Comparison of ENCODE assay signal across 21 cellular contexts in the genomic region with DNA sequence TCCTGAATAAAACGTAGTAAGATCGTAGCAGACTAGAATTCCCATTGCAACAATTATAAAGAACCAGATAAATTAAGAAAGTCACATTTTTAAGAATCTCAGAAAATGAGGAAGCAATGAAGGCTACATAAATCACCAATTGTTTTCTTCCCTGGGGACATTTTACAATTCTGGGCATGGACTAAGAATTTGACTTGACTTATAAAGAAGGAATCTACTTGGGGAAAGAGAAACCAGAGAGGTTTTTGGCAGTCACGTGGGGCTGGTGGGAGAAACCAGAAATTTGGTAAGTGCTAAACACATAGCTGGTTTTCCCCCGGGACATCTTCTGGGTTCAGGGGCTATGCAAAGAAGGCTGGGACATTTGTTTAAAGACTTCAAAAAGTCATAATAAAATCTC.
"Had no signal": no experiment of that assay in that cellular context is flagged by ENCODE, and none has a peak within 500 bp of the region (broad histone marks: within the 10 kb centered on the region; RNA-seq: fewer than 3 reads in every experiment).

No MANE protein-coding gene starts in this region.

- H3K4me3 ChIP-seq: body of pancreas, dorsolateral prefrontal cortex, heart right ventricle, testis had no signal

- ATAC-seq: activated CD8-positive, alpha-beta memory T cell treated with anti-CD3 and anti-CD28 coated beads, Interleukin-2, amount 10 ng/mL, durations not matched to agents 7 days and 5 days; body of pancreas; heart right ventricle; left ventricle myocardium superior; T-cell; WTC11 had no signal

- H3K27me3 Mint-ChIP-seq: memory B cell, progenitor cell of endocrine pancreas, type B pancreatic cell had no signal

- H3K36me3 ChIP-seq: heart right ventricle had no signal

- H3K4me3 Mint-ChIP-seq: activated CD4-positive, alpha-beta memory T cell treated with anti-CD3 and anti-CD28 coated beads for 36 hours; activated CD8-positive, alpha-beta memory T cell treated with anti-CD3 and anti-CD28 coated beads, Interleukin-2, amount 10 ng/mL, durations not matched to agents 7 days and 5 days; activated naive CD8-positive, alpha-beta T cell treated with anti-CD3 and anti-CD28 coated beads for 36 hours; memory B cell; neural crest cell; stimulated activated naive CD8-positive, alpha-beta T cell treated with anti-CD3 and anti-CD28 coated beads, Interleukin-15, Interleukin-2, amounts not matched to agents 100 ng/mL and 50 ng/mL, for 24 hours; T-cell; type B pancreatic cell; WTC11 had no signal

- H3K27ac ChIP-seq: body of pancreas, dorsolateral prefrontal cortex, epithelial cell of prostate, heart right ventricle, testis had no signal

- H3K4me1 ChIP-seq: body of pancreas, heart right ventricle, testis had no signal

- H3K27me3 ChIP-seq: body of pancreas, heart right ventricle, testis had no signal

- H3K27ac Mint-ChIP-seq: activated CD4-positive, alpha-beta memory T cell treated with anti-CD3 and anti-CD28 coated beads for 36 hours; activated CD8-positive, alpha-beta memory T cell treated with anti-CD3 and anti-CD28 coated beads, Interleukin-2, amount 10 ng/mL, durations not matched to agents 7 days and 5 days; activated naive CD8-positive, alpha-beta T cell treated with anti-CD3 and anti-CD28 coated beads for 36 hours; memory B cell; progenitor cell of endocrine pancreas; stimulated activated naive CD8-positive, alpha-beta T cell treated with anti-CD3 and anti-CD28 coated beads, Interleukin-15, Interleukin-2, amounts not matched to agents 100 ng/mL and 50 ng/mL, for 24 hours; T-cell; type B pancreatic cell; WTC11 had no signal

- H3K9me3 ChIP-seq: body of pancreas, testis had no signal

- DNase-seq: activated CD4-positive, alpha-beta memory T cell treated with anti-CD3 and anti-CD28 coated beads for 36 hours; activated CD4-positive, alpha-beta T cell treated with anti-CD3 and anti-CD28 coated beads for 4 hours; activated CD8-positive, alpha-beta memory T cell treated with anti-CD3 and anti-CD28 coated beads, Interleukin-2, amount 10 ng/mL, durations not matched to agents 7 days and 5 days; activated naive CD4-positive, alpha-beta T cell; activated naive CD8-positive, alpha-beta T cell treated with anti-CD3 and anti-CD28 coated beads for 36 hours; body of pancreas; dorsolateral prefrontal cortex; heart right ventricle; left ventricle myocardium superior; naive B cell; stimulated activated CD4-positive, alpha-beta T cell treated with anti-CD3 and anti-CD28 coated beads, Interleukin-12 subunit alpha, Interleukin-12 subunit beta, amount 100 ng/mL, for 4 hours; stimulated activated CD4-positive, alpha-beta T cell treated with anti-CD3 and anti-CD28 coated beads, Interleukin-2, amount 100 ng/mL, for 24 hours; T-cell; testis had no signal

- H3K4me1 Mint-ChIP-seq: activated CD8-positive, alpha-beta memory T cell treated with anti-CD3 and anti-CD28 coated beads, Interleukin-2, amount 10 ng/mL, durations not matched to agents 7 days and 5 days; neural crest cell; T-cell had no signal
